ENCODE assay signal across 1 cellular context in the genomic region with DNA sequence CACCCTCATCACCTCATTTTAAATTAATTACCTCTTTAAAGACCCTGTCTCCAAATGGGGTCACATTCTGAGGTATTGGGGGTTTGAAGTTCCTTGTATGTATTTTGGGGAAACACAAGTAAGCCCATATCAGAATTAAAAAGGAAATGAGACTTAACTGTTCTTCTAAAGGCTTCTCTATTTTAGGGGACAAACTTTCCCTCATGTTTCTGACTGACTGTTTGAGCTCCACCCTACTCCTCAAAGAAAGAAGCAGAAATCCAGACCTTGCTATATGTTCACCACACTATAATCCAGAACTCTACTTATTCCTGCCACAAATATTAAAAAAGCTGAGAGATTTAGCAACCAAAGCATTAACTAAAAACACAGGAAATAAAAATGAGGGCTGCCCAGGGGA.
TF ChIP-seq lines count a peak whose summit lies in the region.

No MANE protein-coding gene starts in this region.

TF ChIP-seq in HepG2, 621 proteins besides CTCF, POLR2A, EP300 and RAD21 (continued from another document):
- TF ChIP-seq, protein P1, sequence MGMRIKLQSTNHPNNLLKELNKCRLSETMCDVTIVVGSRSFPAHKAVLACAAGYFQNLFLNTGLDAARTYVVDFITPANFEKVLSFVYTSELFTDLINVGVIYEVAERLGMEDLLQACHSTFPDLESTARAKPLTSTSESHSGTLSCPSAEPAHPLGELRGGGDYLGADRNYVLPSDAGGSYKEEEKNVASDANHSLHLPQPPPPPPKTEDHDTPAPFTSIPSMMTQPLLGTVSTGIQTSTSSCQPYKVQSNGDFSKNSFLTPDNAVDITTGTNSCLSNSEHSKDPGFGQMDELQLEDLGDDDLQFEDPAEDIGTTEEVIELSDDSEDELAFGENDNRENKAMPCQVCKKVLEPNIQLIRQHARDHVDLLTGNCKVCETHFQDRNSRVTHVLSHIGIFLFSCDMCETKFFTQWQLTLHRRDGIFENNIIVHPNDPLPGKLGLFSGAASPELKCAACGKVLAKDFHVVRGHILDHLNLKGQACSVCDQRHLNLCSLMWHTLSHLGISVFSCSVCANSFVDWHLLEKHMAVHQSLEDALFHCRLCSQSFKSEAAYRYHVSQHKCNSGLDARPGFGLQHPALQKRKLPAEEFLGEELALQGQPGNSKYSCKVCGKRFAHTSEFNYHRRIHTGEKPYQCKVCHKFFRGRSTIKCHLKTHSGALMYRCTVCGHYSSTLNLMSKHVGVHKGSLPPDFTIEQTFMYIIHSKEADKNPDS (CRISPR knock-in tag; IDR thresholded peaks at IDR 0.05): no peak
- TF ChIP-seq, protein P2, sequence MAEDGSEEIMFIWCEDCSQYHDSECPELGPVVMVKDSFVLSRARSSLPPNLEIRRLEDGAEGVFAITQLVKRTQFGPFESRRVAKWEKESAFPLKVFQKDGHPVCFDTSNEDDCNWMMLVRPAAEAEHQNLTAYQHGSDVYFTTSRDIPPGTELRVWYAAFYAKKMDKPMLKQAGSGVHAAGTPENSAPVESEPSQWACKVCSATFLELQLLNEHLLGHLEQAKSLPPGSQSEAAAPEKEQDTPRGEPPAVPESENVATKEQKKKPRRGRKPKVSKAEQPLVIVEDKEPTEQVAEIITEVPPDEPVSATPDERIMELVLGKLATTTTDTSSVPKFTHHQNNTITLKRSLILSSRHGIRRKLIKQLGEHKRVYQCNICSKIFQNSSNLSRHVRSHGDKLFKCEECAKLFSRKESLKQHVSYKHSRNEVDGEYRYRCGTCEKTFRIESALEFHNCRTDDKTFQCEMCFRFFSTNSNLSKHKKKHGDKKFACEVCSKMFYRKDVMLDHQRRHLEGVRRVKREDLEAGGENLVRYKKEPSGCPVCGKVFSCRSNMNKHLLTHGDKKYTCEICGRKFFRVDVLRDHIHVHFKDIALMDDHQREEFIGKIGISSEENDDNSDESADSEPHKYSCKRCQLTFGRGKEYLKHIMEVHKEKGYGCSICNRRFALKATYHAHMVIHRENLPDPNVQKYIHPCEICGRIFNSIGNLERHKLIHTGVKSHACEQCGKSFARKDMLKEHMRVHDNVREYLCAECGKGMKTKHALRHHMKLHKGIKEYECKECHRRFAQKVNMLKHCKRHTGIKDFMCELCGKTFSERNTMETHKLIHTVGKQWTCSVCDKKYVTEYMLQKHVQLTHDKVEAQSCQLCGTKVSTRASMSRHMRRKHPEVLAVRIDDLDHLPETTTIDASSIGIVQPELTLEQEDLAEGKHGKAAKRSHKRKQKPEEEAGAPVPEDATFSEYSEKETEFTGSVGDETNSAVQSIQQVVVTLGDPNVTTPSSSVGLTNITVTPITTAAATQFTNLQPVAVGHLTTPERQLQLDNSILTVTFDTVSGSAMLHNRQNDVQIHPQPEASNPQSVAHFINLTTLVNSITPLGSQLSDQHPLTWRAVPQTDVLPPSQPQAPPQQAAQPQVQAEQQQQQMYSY (CRISPR knock-in tag; IDR thresholded peaks at IDR 0.05): no peak
- TF ChIP-seq ZFP62 (CRISPR knock-in tag; IDR thresholded peaks at IDR 0.05) (no peak), ZNF496 (CRISPR knock-in tag; IDR thresholded peaks at IDR 0.05; ENCODE audit: insufficient replicate concordance) (no peak), ZSCAN21 (CRISPR knock-in tag; IDR thresholded peaks at IDR 0.05; ENCODE audit: borderline replicate concordance) (no peak), ZFP90 (CRISPR knock-in tag; IDR thresholded peaks at IDR 0.05; ENCODE audit: borderline replicate concordance) (no peak), ARID2 (CRISPR knock-in tag; IDR thresholded peaks at IDR 0.05; ENCODE audit: borderline replicate concordance) (no peak), HES4 (CRISPR knock-in tag; IDR thresholded peaks at IDR 0.05; ENCODE audit: borderline replicate concordance) (no peak)
- TF ChIP-seq, protein P3, sequence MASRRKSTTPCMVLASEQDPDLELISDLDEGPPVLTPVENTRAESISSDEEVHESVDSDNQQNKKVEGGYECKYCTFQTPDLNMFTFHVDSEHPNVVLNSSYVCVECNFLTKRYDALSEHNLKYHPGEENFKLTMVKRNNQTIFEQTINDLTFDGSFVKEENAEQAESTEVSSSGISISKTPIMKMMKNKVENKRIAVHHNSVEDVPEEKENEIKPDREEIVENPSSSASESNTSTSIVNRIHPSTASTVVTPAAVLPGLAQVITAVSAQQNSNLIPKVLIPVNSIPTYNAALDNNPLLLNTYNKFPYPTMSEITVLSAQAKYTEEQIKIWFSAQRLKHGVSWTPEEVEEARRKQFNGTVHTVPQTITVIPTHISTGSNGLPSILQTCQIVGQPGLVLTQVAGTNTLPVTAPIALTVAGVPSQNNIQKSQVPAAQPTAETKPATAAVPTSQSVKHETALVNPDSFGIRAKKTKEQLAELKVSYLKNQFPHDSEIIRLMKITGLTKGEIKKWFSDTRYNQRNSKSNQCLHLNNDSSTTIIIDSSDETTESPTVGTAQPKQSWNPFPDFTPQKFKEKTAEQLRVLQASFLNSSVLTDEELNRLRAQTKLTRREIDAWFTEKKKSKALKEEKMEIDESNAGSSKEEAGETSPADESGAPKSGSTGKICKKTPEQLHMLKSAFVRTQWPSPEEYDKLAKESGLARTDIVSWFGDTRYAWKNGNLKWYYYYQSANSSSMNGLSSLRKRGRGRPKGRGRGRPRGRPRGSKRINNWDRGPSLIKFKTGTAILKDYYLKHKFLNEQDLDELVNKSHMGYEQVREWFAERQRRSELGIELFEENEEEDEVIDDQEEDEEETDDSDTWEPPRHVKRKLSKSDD (CRISPR knock-in tag; IDR thresholded peaks at IDR 0.05; ENCODE audit: low read depth): no peak
- TF ChIP-seq, protein P4, sequence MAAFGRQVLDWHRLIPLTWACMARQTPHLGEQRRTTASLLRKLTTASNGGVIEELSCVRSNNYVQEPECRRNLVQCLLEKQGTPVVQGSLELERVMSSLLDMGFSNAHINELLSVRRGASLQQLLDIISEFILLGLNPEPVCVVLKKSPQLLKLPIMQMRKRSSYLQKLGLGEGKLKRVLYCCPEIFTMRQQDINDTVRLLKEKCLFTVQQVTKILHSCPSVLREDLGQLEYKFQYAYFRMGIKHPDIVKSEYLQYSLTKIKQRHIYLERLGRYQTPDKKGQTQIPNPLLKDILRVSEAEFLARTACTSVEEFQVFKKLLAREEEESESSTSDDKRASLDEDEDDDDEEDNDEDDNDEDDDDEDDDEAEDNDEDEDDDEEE (CRISPR knock-in tag; IDR thresholded peaks at IDR 0.05): no peak
